Comparison of ENCODE assay signal across 26 cellular contexts in the genomic region with DNA sequence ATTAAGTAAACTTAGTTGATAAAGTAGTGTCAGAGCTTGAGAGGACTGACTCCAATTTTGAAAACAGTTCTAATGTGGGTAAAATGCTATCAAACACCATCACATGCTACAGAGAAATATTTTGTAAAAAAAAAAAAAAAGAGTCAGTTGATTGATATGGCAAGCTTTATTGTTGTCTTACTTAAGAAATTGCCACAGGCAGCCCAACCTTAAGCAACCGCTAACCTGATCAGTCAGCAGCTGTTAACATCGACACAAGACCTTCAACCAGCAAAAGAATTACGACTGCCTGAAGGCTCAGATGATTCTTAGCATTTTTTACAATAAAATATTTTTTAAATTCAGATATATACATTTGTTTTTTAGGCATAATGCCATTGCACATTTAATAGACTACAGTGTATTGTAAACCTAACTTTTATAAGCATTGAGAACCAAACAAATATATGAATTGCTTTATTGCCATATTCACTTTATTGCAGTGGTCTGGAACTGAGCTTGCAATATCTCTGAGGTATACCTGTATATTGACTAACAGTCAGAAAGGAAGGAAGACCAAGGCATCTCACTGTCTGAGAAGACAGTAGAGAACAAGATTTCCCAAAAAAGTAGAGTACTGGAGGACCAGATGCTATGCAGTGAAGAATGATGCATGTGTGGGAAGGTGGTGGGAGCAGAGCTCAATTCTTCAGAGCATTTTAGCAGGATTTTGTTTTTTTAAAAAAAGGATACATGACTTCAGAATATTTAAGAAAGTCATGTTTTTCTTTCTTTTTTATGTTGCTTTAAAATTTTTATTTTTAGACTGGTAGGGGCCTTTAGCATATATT.
"Had no signal": no experiment of that assay in that cellular context is flagged by ENCODE, and none has a peak within 500 bp of the region (broad histone marks: within the 10 kb centered on the region; RNA-seq: fewer than 3 reads in every experiment).

No MANE protein-coding gene starts in this region.

- H3K4me1 ChIP-seq: esophagus muscularis mucosa, foreskin keratinocyte, gastrocnemius medialis had no signal

- H3K4me3 ChIP-seq: esophagus muscularis mucosa, gastrocnemius medialis had no signal

- H3K27ac ChIP-seq: brain microvascular endothelial cell, esophagus muscularis mucosa, foreskin keratinocyte, gastrocnemius medialis had no signal

- H3K36me3 ChIP-seq: brain microvascular endothelial cell, esophagus muscularis mucosa, gastrocnemius medialis had no signal

- H3K4me1 Mint-ChIP-seq: activated CD4-positive, alpha-beta T cell treated with anti-CD3 and anti-CD28 coated beads for 36 hours; activated CD4-positive, alpha-beta T cell treated with anti-CD3 and anti-CD28 coated beads, Interleukin-2, amount 10 ng/mL, durations not matched to agents 7 days and 5 days; activated T-helper 17 cell treated with anti-CD3 and anti-CD28 coated beads, Interleukin-2, amount 50 U/mL, for 72 hours; central memory CD8-positive, alpha-beta T cell had no signal

- H3K27ac Mint-ChIP-seq: activated CD4-positive, alpha-beta T cell treated with anti-CD3 and anti-CD28 coated beads for 36 hours; activated CD4-positive, alpha-beta T cell treated with anti-CD3 and anti-CD28 coated beads, Interleukin-2, amount 10 ng/mL, durations not matched to agents 7 days and 5 days; activated CD8-positive, alpha-beta T cell treated with anti-CD3 and anti-CD28 coated beads for 36 hours; activated naive CD8-positive, alpha-beta T cell; activated T-helper 17 cell treated with anti-CD3 and anti-CD28 coated beads, Interleukin-2, amount 50 U/mL, for 72 hours; effector memory CD8-positive, alpha-beta T cell had no signal

- DNase-seq: activated CD4-positive, alpha-beta T cell treated with anti-CD3 and anti-CD28 coated beads for 36 hours; activated CD4-positive, alpha-beta T cell treated with anti-CD3 and anti-CD28 coated beads, Interleukin-2, amount 10 ng/mL, durations not matched to agents 7 days and 5 days; activated CD4-positive, alpha-beta T cell treated with anti-CD3 and anti-CD28 coated beads, Interleukin-2, amount 50 U/mL, for 4 hours; activated CD4-positive, CD25-positive, alpha-beta regulatory T cell; activated CD4-positive, CD25-positive, alpha-beta regulatory T cell treated with anti-CD3 and anti-CD28 coated beads, Interleukin-2, amount 50 U/mL, for 72 hours; activated CD8-positive, alpha-beta memory T cell treated with anti-CD3 and anti-CD28 coated beads for 24 hours; activated CD8-positive, alpha-beta T cell treated with anti-CD3 and anti-CD28 coated beads for 36 hours; activated effector memory CD4-positive, alpha-beta T cell treated with Interleukin-2 at 50 U/mL for 16 hours; activated gamma-delta T cell treated with Interleukin-2 at 50 U/mL for 16 hours; activated naive CD4-positive, alpha-beta T cell treated with anti-CD3 and anti-CD28 coated beads, Interleukin-2, amount 50 U/mL, for 16 hours; activated naive CD4-positive, alpha-beta T cell treated with Interleukin-2 at 50 U/mL for 16 hours; activated T-cell treated with anti-CD3 and anti-CD28 coated beads, Interleukin-2, amount 50 U/mL, for 4 hours; amniotic stem cell; brain microvascular endothelial cell; cortex of kidney; dermis blood vessel endothelial cell; effector CD4-positive, alpha-beta T cell; effector memory CD8-positive, alpha-beta T cell; erythroblast; foreskin keratinocyte; gastrocnemius medialis; T-helper 2 cell had no signal

- H3K27me3 Mint-ChIP-seq: activated CD4-positive, alpha-beta T cell treated with anti-CD3 and anti-CD28 coated beads for 36 hours; activated CD4-positive, alpha-beta T cell treated with anti-CD3 and anti-CD28 coated beads, Interleukin-2, amount 10 ng/mL, durations not matched to agents 7 days and 5 days; activated CD8-positive, alpha-beta T cell treated with anti-CD3 and anti-CD28 coated beads for 36 hours; activated naive CD8-positive, alpha-beta T cell; activated T-helper 17 cell treated with anti-CD3 and anti-CD28 coated beads, Interleukin-2, amount 50 U/mL, for 72 hours; central memory CD8-positive, alpha-beta T cell; effector memory CD8-positive, alpha-beta T cell had no signal

- H3K4me3 Mint-ChIP-seq: activated CD4-positive, alpha-beta T cell treated with anti-CD3 and anti-CD28 coated beads for 36 hours; activated CD4-positive, alpha-beta T cell treated with anti-CD3 and anti-CD28 coated beads, Interleukin-2, amount 10 ng/mL, durations not matched to agents 7 days and 5 days; activated CD8-positive, alpha-beta T cell treated with anti-CD3 and anti-CD28 coated beads for 36 hours; activated naive CD8-positive, alpha-beta T cell; activated T-cell treated with anti-CD3 and anti-CD28 coated beads, Interleukin-2, amount 50 U/mL, for 4 hours; activated T-helper 17 cell treated with anti-CD3 and anti-CD28 coated beads, Interleukin-2, amount 50 U/mL, for 72 hours; central memory CD8-positive, alpha-beta T cell; effector memory CD8-positive, alpha-beta T cell had no signal

- H3K9me3 Mint-ChIP-seq: activated CD4-positive, alpha-beta T cell treated with anti-CD3 and anti-CD28 coated beads, Interleukin-2, amount 10 ng/mL, durations not matched to agents 7 days and 5 days had no signal

- H3K36me3 Mint-ChIP-seq: activated naive CD8-positive, alpha-beta T cell had no signal

- H3K27me3 ChIP-seq: brain microvascular endothelial cell, esophagus muscularis mucosa, foreskin keratinocyte, gastrocnemius medialis had no signal
